1 cellular context compared by ENCODE assay signal in the genomic region with DNA sequence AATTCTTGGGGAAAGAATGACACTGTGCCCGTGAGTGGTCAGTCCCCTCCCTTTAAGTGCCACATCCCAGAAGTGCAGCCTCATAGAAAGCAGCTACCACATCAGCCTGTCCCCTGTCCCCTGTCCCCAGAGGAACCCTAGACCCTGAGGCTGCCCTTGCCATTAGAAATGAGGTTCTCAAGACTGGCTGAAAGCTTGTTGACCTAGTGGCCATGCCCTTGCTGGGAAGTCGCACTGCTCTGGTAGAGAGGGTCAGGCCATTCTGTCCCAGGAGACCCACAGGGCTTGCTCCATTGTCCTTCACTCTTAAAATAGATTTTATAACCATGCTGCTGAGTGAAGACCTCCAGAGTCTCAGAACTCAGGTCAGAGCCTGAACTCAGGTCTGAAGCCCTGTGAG.
TF ChIP-seq lines count a peak whose summit lies in the region.

No MANE protein-coding gene starts in this region.

TF ChIP-seq in IMR-90, 13 proteins besides CTCF, POLR2A, EP300 and RAD21:
- no peak for TF ChIP-seq RFX5 (IDR thresholded peaks at IDR 0.05; ENCODE audit: low read depth, low read length)
